In the genomic region with DNA sequence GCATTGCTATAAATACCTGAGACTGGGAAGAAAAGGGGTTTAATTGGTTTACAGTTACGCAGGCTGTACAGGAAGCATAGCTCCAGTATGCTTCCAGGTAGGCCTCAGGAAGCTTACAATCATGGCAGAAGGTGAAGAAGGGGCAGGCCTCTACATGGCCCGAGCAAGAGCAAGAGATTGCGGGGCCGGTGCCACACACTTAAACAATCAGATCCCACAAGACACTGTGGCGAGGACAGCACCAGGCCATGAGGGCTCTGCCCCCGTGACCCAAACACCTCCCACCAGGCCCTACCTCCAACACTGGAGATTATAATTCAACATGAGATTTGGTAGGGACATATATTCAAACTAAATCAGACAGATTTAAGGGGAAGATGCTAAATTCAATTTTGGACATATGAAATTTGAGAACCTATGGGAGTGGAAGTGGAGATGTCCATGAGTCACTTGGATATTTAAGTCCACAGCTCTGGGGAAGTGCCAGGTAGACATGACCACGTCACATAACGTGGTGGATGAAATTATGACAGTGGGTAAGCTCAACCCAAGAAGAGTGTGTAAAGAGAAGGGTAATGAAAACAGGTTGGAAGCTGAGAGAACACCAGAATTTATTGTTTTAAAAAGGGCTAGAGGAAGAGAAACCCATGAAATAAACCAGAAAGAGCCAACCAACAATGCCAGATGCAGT, we compare ENCODE assay signal across 16 cellular contexts. TPM values are rescaled to one million over a fixed set of nuclear protein-coding genes. Genes with fewer than 3 reads are reported as not detected.
DNase-seq lines count a peak whose midpoint lies in the region; ATAC-seq and TF ChIP-seq lines count a peak whose summit lies in the region.
"Had no signal": no experiment of that assay in that cellular context is flagged by ENCODE, and none has a peak within 500 bp of the region (broad histone marks: within the 10 kb centered on the region; RNA-seq: fewer than 3 reads in every experiment).

No MANE protein-coding gene starts in this region.

- H4K91ac ChIP-seq in neuronal stem cell (ENCODE audit: low read depth, low read length, poor library complexity), result no peak overlapping the region

- no peak overlapping the region for H3K14ac ChIP-seq in neuronal stem cell (ENCODE audit: low read length)

- H3K36me3 ChIP-seq in neuronal stem cell (replicated peaks in 1 of 2; ENCODE audit: control insufficient read depth in 2 of 2, insufficient read depth in 2 of 2, low read length in 2 of 2), result no peaks in the 10 kb centered on the region
- H3K36me3 ChIP-seq: right atrium auricular region, thoracic aorta had no signal

- peaks cover 0 to 4% of the 10 kb centered on the region in 2 donors for H3K4me1 ChIP-seq in neuronal stem cell (ENCODE audit: control insufficient read depth in 2 of 2, insufficient read depth in 1 of 2, low read depth in 1 of 2, low read length in 2 of 2)

- H2BK15ac ChIP-seq in neuronal stem cell (ENCODE audit: low read length), result no peak overlapping the region

- in situ Hi-C loops in astrocyte of the spinal cord (cut with HindIII; ENCODE audit: low sequenced_read_pairs), result no loop called here
- in situ Hi-C loops in KBM-7 (cut with MboI; ENCODE audit: low pct_unique_long_range_greater_than_20kb, low sequenced_read_pairs), result no loop called here

- H2BK5ac ChIP-seq in neuronal stem cell (ENCODE audit: low read length), result no peak overlapping the region

- DNase-seq in Daoy (ENCODE audit: low read depth) (peak; percentile 22), LHCN-M2 (ENCODE audit: low read depth) (peak; percentile 56), astrocyte of the spinal cord (ENCODE audit: low read depth, low spot score) (peak; percentile 42), neuronal stem cell (ENCODE audit: low spot score) (no peak), GOT3 (lab: John Stamatoyannopoulos, UW) (no peak), KBM-7 (no peak), amniotic stem cell (lab: John Stamatoyannopoulos, UW) (no peak)
- DNase-seq: activated CD4-positive, alpha-beta T cell treated with anti-CD3 and anti-CD28 coated beads, Interleukin-2, amount 10 ng/mL, durations not matched to agents 7 days and 5 days; activated effector memory CD4-positive, alpha-beta T cell treated with Interleukin-2 at 50 U/mL for 16 hours; central memory CD4-positive, alpha-beta T cell; NCI-H2029; NCI-H345; T-cell had no signal

- H3K9me3 ChIP-seq in neuronal stem cell (replicated peaks in 1 of 2; ENCODE audit: control insufficient read depth in 2 of 2, insufficient read depth in 1 of 2, low read depth in 1 of 2, low read length in 2 of 2), result no peaks in the 10 kb centered on the region
- H3K9me3 ChIP-seq: right atrium auricular region, thoracic aorta had no signal

- H3K27ac ChIP-seq in neuronal stem cell (replicated peaks; ENCODE audit: low read length), result no peak overlapping the region

- no peak overlapping the region for H3K18ac ChIP-seq in neuronal stem cell (ENCODE audit: low read length)

- no peak overlapping the region for H4K8ac ChIP-seq in neuronal stem cell (ENCODE audit: low read depth, low read length)

- no peak overlapping the region for H3K4me3 ChIP-seq in astrocyte of the spinal cord (ENCODE audit: low read depth, low read length)
- no peak overlapping the region for H3K4me3 ChIP-seq in neuronal stem cell (ENCODE audit: low read length in 2 of 2)

- WGBS in neuronal stem cell (ENCODE audit: extremely low coverage in 2 of 2, insufficient read length in 2 of 2, insufficient replicate concordance in 1 of 2), 2 donors, result no CpG with 5 or more reads among the region's 8 CpGs

- H2BK120ac ChIP-seq in neuronal stem cell (ENCODE audit: low read depth, low read length), result no peak overlapping the region

- H3K4ac ChIP-seq in neuronal stem cell (ENCODE audit: low read length), result no peak overlapping the region

- H2BK12ac ChIP-seq in neuronal stem cell (ENCODE audit: low read length), result no peak overlapping the region

- peaks cover 4% of the 10 kb centered on the region for H3K79me1 ChIP-seq in neuronal stem cell (ENCODE audit: low read depth, low read length)

- no peak for ATAC-seq in GM21576 (IDR thresholded peaks at IDR 0.05; ENCODE audit: unreplicated experiment)

- no peaks in the 10 kb centered on the region for H3K27me3 ChIP-seq in neuronal stem cell (ENCODE audit: control insufficient read depth in 3 of 3, insufficient read depth in 3 of 3, low read depth in 1 of 3, low read length in 3 of 3)
- H3K27me3 ChIP-seq: right atrium auricular region had no signal

- no peak for TF ChIP-seq CTCF in astrocyte of the spinal cord (IDR thresholded peaks at IDR 0.05; ENCODE audit: low read depth, low read length)

- H3K4me2 ChIP-seq in neuronal stem cell (ENCODE audit: insufficient read depth, low read length, poor library complexity, severe bottlenecking), result no peak overlapping the region

- peak overlapping the region; percentile 92 for H2AFZ ChIP-seq in neuronal stem cell (ENCODE audit: low read length)

- H2AK5ac ChIP-seq in neuronal stem cell (ENCODE audit: low read depth, low read length), result no peak overlapping the region

- H3K9ac ChIP-seq in neuronal stem cell (ENCODE audit: low read depth, low read length, poor library complexity), result no peak overlapping the region

- H3K23ac ChIP-seq in neuronal stem cell (ENCODE audit: low read depth, low read length, poor library complexity), result no peak overlapping the region

RNA-seq across cellular contexts. Expression of a gene that starts 1.5 kb away (rescaled TPM):
- 73.2 and 73.3 TPM in 2 replicates for total RNA-seq in Daoy (2014; rRNA removed; shearing (Covaris generic))
- total RNA-seq in LHCN-M2 (2014; rRNA removed), result 82.0 and 92.0 TPM in 2 replicates
- polyA plus RNA-seq in LHCN-M2 (2012), result 42.2 TPM
- polyA plus RNA-seq in neuronal stem cell (2013, experiment 1 of 2), result 195 TPM
- polyA plus RNA-seq in neuronal stem cell (2013, experiment 2 of 2), result 198 TPM

RNA-seq across cellular contexts. Expression of a gene that starts 40.8 kb away (rescaled TPM):
- total RNA-seq in Daoy (2014; rRNA removed; shearing (Covaris generic)), result 0.09 TPM in 1 of 2 replicates, not detected in the other
- 0.17 TPM in 1 of 2 replicates, not detected in the other for total RNA-seq in LHCN-M2 (2014; rRNA removed)
- polyA plus RNA-seq in LHCN-M2 (2012), result not detected
- 0.04 TPM for polyA plus RNA-seq in neuronal stem cell (2013, experiment 1 of 2)
- 0.15 TPM for polyA plus RNA-seq in neuronal stem cell (2013, experiment 2 of 2)

Comparison
In these comparisons a context has a peak if more than half of its experiments do, and no peak if none do; other contexts are left out.
1. DNase-seq: peak in Daoy (single experiment), LHCN-M2 (single experiment) and astrocyte of the spinal cord (single experiment); none in neuronal stem cell (single experiment), GOT3 (single experiment), KBM-7 (single experiment) and amniotic stem cell (single experiment).